Comparison of ENCODE assay signal across 22 cellular contexts in genomic region chr18:75221902-75222301, GRCh38. TPM values are rescaled to one million over a fixed set of nuclear protein-coding genes. Genes with fewer than 3 reads are reported as not detected.
A peak's percentile ranks its signal among the peaks of the same experiment; 100 is the strongest.
DNase-seq lines count a peak whose midpoint lies in the region; ATAC-seq and TF ChIP-seq lines count a peak whose summit lies in the region.
"Had no signal": no experiment of that assay in that cellular context is flagged by ENCODE, and none has a peak within 500 bp of the region (broad histone marks: within the 10 kb centered on the region; RNA-seq: fewer than 3 reads in every experiment).

No MANE protein-coding gene starts in this region.

- H3K36me3 Mint-ChIP-seq in activated CD8-positive, alpha-beta T cell treated with anti-CD3 and anti-CD28 coated beads for 36 hours (ENCODE audit: low read depth): no peaks in the 10 kb centered on the region
- H3K36me3 Mint-ChIP-seq in activated CD8-positive, alpha-beta T cell treated with anti-CD3 and anti-CD28 coated beads, Interleukin-2, amount 10 ng/mL, durations not matched to agents 7 days and 5 days (ENCODE audit: low read depth): no peaks in the 10 kb centered on the region
- peaks cover 3% of the 10 kb centered on the region for H3K36me3 Mint-ChIP-seq in central memory CD8-positive, alpha-beta T cell (ENCODE audit: insufficient read depth)

- no peaks in the 10 kb centered on the region for H3K9me3 ChIP-seq in sigmoid colon
- H3K9me3 ChIP-seq: BLaER1 treated with 17β-estradiol and CSF1 and Interleukin-3, amounts not matched to agents 10 nM and 100 nM; heart right ventricle had no signal

- TF ChIP-seq CTCF in activated CD8-positive, alpha-beta T cell treated with anti-CD3 and anti-CD28 coated beads for 36 hours (IDR thresholded peaks at IDR 0.05): no peak
- no peak for TF ChIP-seq CTCF in sigmoid colon (IDR thresholded peaks at IDR 0.05)

- peaks cover 0 to 94% (median 68%) of the 10 kb centered on the region in 4 donors for H3K4me1 ChIP-seq in sigmoid colon

- no peak overlapping the region for H3K27ac Mint-ChIP-seq in activated CD8-positive, alpha-beta T cell treated with anti-CD3 and anti-CD28 coated beads for 36 hours
- H3K27ac Mint-ChIP-seq in activated CD8-positive, alpha-beta T cell treated with anti-CD3 and anti-CD28 coated beads, Interleukin-2, amount 10 ng/mL, durations not matched to agents 7 days and 5 days: no peak overlapping the region
- H3K27ac Mint-ChIP-seq in central memory CD8-positive, alpha-beta T cell (ENCODE audit: low read depth): no peak overlapping the region
- H3K27ac Mint-ChIP-seq: activated T-helper 1 cell treated with anti-CD3 and anti-CD28 coated beads, Interleukin-12 subunit alpha, Interleukin-12 subunit beta, Interleukin-2, Interleukin-4 antibody, amounts not matched to agents 30 ng/mL and 10 ng/mL and 1 ng/mL, durations not matched to agents 14 hours and 24 hours and 36 hours; T-helper 17 cell had no signal

- peaks cover 60% of the 10 kb centered on the region for H3K4me1 Mint-ChIP-seq in activated CD8-positive, alpha-beta T cell treated with anti-CD3 and anti-CD28 coated beads for 36 hours (ENCODE audit: low read depth)
- peaks cover 28% of the 10 kb centered on the region for H3K4me1 Mint-ChIP-seq in activated CD8-positive, alpha-beta T cell treated with anti-CD3 and anti-CD28 coated beads, Interleukin-2, amount 10 ng/mL, durations not matched to agents 7 days and 5 days (ENCODE audit: low read depth)
- peaks cover 52% of the 10 kb centered on the region for H3K4me1 Mint-ChIP-seq in central memory CD8-positive, alpha-beta T cell

- ATAC-seq in activated CD8-positive, alpha-beta T cell treated with anti-CD3 and anti-CD28 coated beads for 36 hours: peak; percentile 44
- ATAC-seq in activated CD8-positive, alpha-beta T cell treated with anti-CD3 and anti-CD28 coated beads, Interleukin-2, amount 10 ng/mL, durations not matched to agents 7 days and 5 days: no peak
- no peak for ATAC-seq in central memory CD8-positive, alpha-beta T cell (replicated peaks; ENCODE audit: extremely low read depth, poor library complexity, severe bottlenecking)
- ATAC-seq in left lobe of liver: no peak
- ATAC-seq in HG02970 (IDR thresholded peaks at IDR 0.05; ENCODE audit: low FRiP score, unreplicated experiment): no peak
- ATAC-seq: T-helper 17 cell had no signal

- TF ChIP-seq POLR2A in sigmoid colon (IDR thresholded peaks at IDR 0.05): no peak

- no peaks in the 10 kb centered on the region for H3K27me3 Mint-ChIP-seq in activated CD8-positive, alpha-beta T cell treated with anti-CD3 and anti-CD28 coated beads for 36 hours
- no peaks in the 10 kb centered on the region for H3K27me3 Mint-ChIP-seq in activated CD8-positive, alpha-beta T cell treated with anti-CD3 and anti-CD28 coated beads, Interleukin-2, amount 10 ng/mL, durations not matched to agents 7 days and 5 days (ENCODE audit: low read depth)
- H3K27me3 Mint-ChIP-seq in central memory CD8-positive, alpha-beta T cell: no peaks in the 10 kb centered on the region
- H3K27me3 Mint-ChIP-seq: T-helper 17 cell had no signal

- no peaks in the 10 kb centered on the region for H3K27me3 ChIP-seq in sigmoid colon
- H3K27me3 ChIP-seq: BLaER1 treated with 17β-estradiol and CSF1 and Interleukin-3, amounts not matched to agents 10 nM and 100 nM; heart right ventricle had no signal

- no peaks in the 10 kb centered on the region for H3K9me3 Mint-ChIP-seq in activated CD8-positive, alpha-beta T cell treated with anti-CD3 and anti-CD28 coated beads for 36 hours
- H3K9me3 Mint-ChIP-seq in activated CD8-positive, alpha-beta T cell treated with anti-CD3 and anti-CD28 coated beads, Interleukin-2, amount 10 ng/mL, durations not matched to agents 7 days and 5 days (ENCODE audit: insufficient read depth): no peaks in the 10 kb centered on the region
- H3K9me3 Mint-ChIP-seq in central memory CD8-positive, alpha-beta T cell: no peaks in the 10 kb centered on the region
- H3K9me3 Mint-ChIP-seq: activated T-helper 1 cell treated with anti-CD3 and anti-CD28 coated beads, Interleukin-12 subunit alpha, Interleukin-12 subunit beta, Interleukin-2, Interleukin-4 antibody, amounts not matched to agents 30 ng/mL and 10 ng/mL and 1 ng/mL, durations not matched to agents 14 hours and 24 hours and 36 hours had no signal

- intact Hi-C loops in activated CD8-positive, alpha-beta T cell treated with anti-CD3 and anti-CD28 coated beads for 36 hours (cut with micrococcal nuclease): no loop called here
- intact Hi-C loops in sigmoid colon (cut with DNase I): no loop called here

- no peak overlapping the region for H3K4me3 ChIP-seq in sigmoid colon
- H3K4me3 ChIP-seq: BLaER1 treated with 17β-estradiol and CSF1 and Interleukin-3, amounts not matched to agents 10 nM and 100 nM; heart right ventricle; PC-9 had no signal

- 81 to 90% methylated on average over 7 of the region's 7 CpGs for WGBS in sigmoid colon, 2 donors

- TF ChIP-seq EP300 in sigmoid colon (IDR thresholded peaks at IDR 0.05): no peak

- POLR2A ChIA-PET in activated CD8-positive, alpha-beta T cell treated with anti-CD3 and anti-CD28 coated beads for 36 hours (lab: Charles Lee): no interaction called here
- POLR2A ChIA-PET in activated CD8-positive, alpha-beta T cell treated with anti-CD3 and anti-CD28 coated beads, Interleukin-2, amount 10 ng/mL, durations not matched to agents 7 days and 5 days (lab: Charles Lee): interaction anchor here (0.6 kb wide), 1 partner anchor 11 kb away, joined by 3 read pairs; the partner anchor contains the start of gene TSHZ1

- peak overlapping the region; percentile 56 to 96 (median 80) for H3K27ac ChIP-seq in sigmoid colon
- H3K27ac ChIP-seq: BLaER1 treated with 17β-estradiol and CSF1 and Interleukin-3, amounts not matched to agents 10 nM and 100 nM; PC-9; VCaP had no signal

- CTCF ChIA-PET in activated CD8-positive, alpha-beta T cell treated with anti-CD3 and anti-CD28 coated beads for 36 hours (lab: Charles Lee): interaction anchor here (1.1 to 2.4 kb wide), 3 partner anchors 8 to 11 kb away, joined by 3 to 6 read pairs (median 3); no protein-coding TSS in a partner anchor
- CTCF ChIA-PET in activated CD8-positive, alpha-beta T cell treated with anti-CD3 and anti-CD28 coated beads, Interleukin-2, amount 10 ng/mL, durations not matched to agents 7 days and 5 days (lab: Charles Lee): no interaction called here

- in situ Hi-C loops in ACHN (cut with HindIII; ENCODE audit: low pct_ligation_motif_present, low pct_unique_long_range_greater_than_20kb, low sequenced_read_pairs): no loop called here

- no peak for DNase-seq in activated CD8-positive, alpha-beta T cell treated with anti-CD3 and anti-CD28 coated beads for 36 hours
- DNase-seq in activated CD8-positive, alpha-beta T cell treated with anti-CD3 and anti-CD28 coated beads, Interleukin-2, amount 10 ng/mL, durations not matched to agents 7 days and 5 days: no peak
- peak; percentile 75 for DNase-seq in ELR (ENCODE audit: low read depth)
- no peak for DNase-seq in central memory CD8-positive, alpha-beta T cell (ENCODE audit: low spot score in 2 of 2)
- DNase-seq in sigmoid colon: no peak
- DNase-seq in left lobe of liver (ENCODE audit: low spot score): no peak
- DNase-seq in ACHN: no peak
- DNase-seq: activated CD4-positive, alpha-beta T cell treated with anti-CD3 and anti-CD28 coated beads, Interleukin-2, amount 50 U/mL, for 4 hours; anterior cingulate cortex; DMS153; H7; heart right ventricle; mammary epithelial cell; NCI-H1417 treated with DMSO at 0.1 percent for 48 hours; NCI-H774; PC-9; stimulated activated naive CD4-positive, alpha-beta T cell treated with Interleukin-2 at 50 U/mL for 16 hours; T-helper 17 cell had no signal

- peak overlapping the region; percentile 42 for H3K4me3 Mint-ChIP-seq in activated CD8-positive, alpha-beta T cell treated with anti-CD3 and anti-CD28 coated beads for 36 hours
- H3K4me3 Mint-ChIP-seq in activated CD8-positive, alpha-beta T cell treated with anti-CD3 and anti-CD28 coated beads, Interleukin-2, amount 10 ng/mL, durations not matched to agents 7 days and 5 days: no peak overlapping the region
- H3K4me3 Mint-ChIP-seq in central memory CD8-positive, alpha-beta T cell: peak overlapping the region; percentile 25
- H3K4me3 Mint-ChIP-seq: activated T-helper 1 cell treated with anti-CD3 and anti-CD28 coated beads, Interleukin-12 subunit alpha, Interleukin-12 subunit beta, Interleukin-2, Interleukin-4 antibody, amounts not matched to agents 30 ng/mL and 10 ng/mL and 1 ng/mL, durations not matched to agents 14 hours and 24 hours and 36 hours; T-helper 17 cell had no signal

- H3K36me3 ChIP-seq in sigmoid colon: no peaks in the 10 kb centered on the region
- H3K36me3 ChIP-seq: heart right ventricle had no signal

RNA-seq across cellular contexts. Expression of gene TSHZ1, which starts 11.3 kb away (rescaled TPM):
- 10 to 100 TPM; 10.8 to 11.0 TPM for total RNA-seq in activated CD8-positive, alpha-beta T cell treated with anti-CD3 and anti-CD28 coated beads for 36 hours
- total RNA-seq in activated CD8-positive, alpha-beta T cell treated with anti-CD3 and anti-CD28 coated beads, Interleukin-2, amount 10 ng/mL, durations not matched to agents 7 days and 5 days: 10 to 100 TPM; 16.7 to 16.8 TPM
- total RNA-seq in sigmoid colon (10 to 100 TPM; 23.0 to 29.4 (median 27.9) TPM), left lobe of liver (12.1 TPM)
- polyA plus RNA-seq in sigmoid colon: 1 to 10 TPM; 7.8 to 9.8 (median 8.8) TPM

RNA-seq across cellular contexts. Expression of gene PTGR3, which starts 13.0 kb away (rescaled TPM):
- total RNA-seq in activated CD8-positive, alpha-beta T cell treated with anti-CD3 and anti-CD28 coated beads for 36 hours: 10 to 100 TPM; 20.0 to 21.1 TPM
- 10 to 100 TPM; 21.8 to 21.9 TPM for total RNA-seq in activated CD8-positive, alpha-beta T cell treated with anti-CD3 and anti-CD28 coated beads, Interleukin-2, amount 10 ng/mL, durations not matched to agents 7 days and 5 days
- 10 to 100 TPM; 24.3 to 33.8 (median 25.4) TPM for total RNA-seq in sigmoid colon
- 10 to 100 TPM; 22.7 to 31.8 (median 29.4) TPM for polyA plus RNA-seq in sigmoid colon
- total RNA-seq in left lobe of liver: 25.4 TPM
